In genomic region chr17:44781553-44782348, GRCh38 we compare ENCODE assay signal across 15 cellular contexts. TPM values are rescaled to one million over a fixed set of nuclear protein-coding genes. Genes with fewer than 3 reads are reported as not detected.
A peak's percentile ranks its signal among the peaks of the same experiment; 100 is the strongest.
DNase-seq lines count a peak whose midpoint lies in the region; ATAC-seq, FAIRE-seq and TF ChIP-seq lines count a peak whose summit lies in the region.
"Had no signal": no experiment of that assay in that cellular context is flagged by ENCODE, and none has a peak within 500 bp of the region (broad histone marks: within the 10 kb centered on the region; RNA-seq: fewer than 3 reads in every experiment).

No MANE protein-coding gene starts in this region.

- H3K4me1 ChIP-seq in HUES64 (ENCODE audit: insufficient read depth, low read length), result peaks cover 16% of the 10 kb centered on the region
- H3K4me1 ChIP-seq in HepG2 (ENCODE audit: insufficient read depth, low read length), result peaks cover 38% of the 10 kb centered on the region
- H3K4me1 ChIP-seq in gastrocnemius medialis, result peaks cover 3 to 5% of the 10 kb centered on the region in 2 donors
- H3K4me1 ChIP-seq in OCI-LY7 (ENCODE audit: insufficient read depth, low read length, poor library complexity, severe bottlenecking), result peaks cover 9% of the 10 kb centered on the region
- no peaks in the 10 kb centered on the region for H3K4me1 ChIP-seq in hepatocyte (ENCODE audit: insufficient read depth)

- in situ Hi-C loops in HepG2 (cut with HindIII; ENCODE audit: extremely low pct_ligation_motif_present, low pct_unique_long_range_greater_than_20kb) (loop anchor here (5.0 to 25.0 kb wide), 2 partner anchors 46 to 231 kb away; no protein-coding TSS in a partner anchor), gastrocnemius medialis (cut with MboI; ENCODE audit: low sequenced_read_pairs in 4 of 4) (loop anchor here in 1 of 4 donors (25.0 kb wide), 1 partner anchor 231 kb away; no protein-coding TSS in a partner anchor)

- intact Hi-C loops in HepG2 (cut with micrococcal nuclease; ENCODE audit: unreplicated experiment), result no loop called here
- intact Hi-C loops in gastrocnemius medialis (cut with DNase I; ENCODE audit: low total_unique reads), result no loop called here
- intact Hi-C loops in OCI-LY7 (cut with micrococcal nuclease; ENCODE audit: unreplicated experiment), result no loop called here

- H2AFZ ChIP-seq in HepG2 (ENCODE audit: low read length) (peak overlapping the region; percentile 52), OCI-LY7 (ENCODE audit: low read length) (no peak overlapping the region), hepatocyte (no peak overlapping the region)

- no peak for TF ChIP-seq RAD21 in HepG2 (CRISPR knock-in tag; IDR thresholded peaks at IDR 0.05)

- TF ChIP-seq CTCF in HepG2 (CRISPR knock-in tag; IDR thresholded peaks at IDR 0.05) (no peak), gastrocnemius medialis (IDR thresholded peaks at IDR 0.05 in 4 of 5, conservative IDR thresholded peaks at IDR 0.05 in 1 of 5) (no peak), OCI-LY7 (conservative IDR thresholded peaks at IDR 0.05; ENCODE audit: low read length) (no peak), hepatocyte (IDR thresholded peaks at IDR 0.05; ENCODE audit: poor library complexity) (no peak)

- peaks cover 0 to 28% of the 10 kb centered on the region in 2 donors for H3K27me3 Mint-ChIP-seq in effector memory CD8-positive, alpha-beta T cell
- H3K27me3 Mint-ChIP-seq: activated naive CD4-positive, alpha-beta T cell treated with anti-CD3 and anti-CD28 coated beads, Interleukin-2, amount 50 U/mL, for 24 hours had no signal

- H3K27ac ChIP-seq in HUES64 (ENCODE audit: low read depth, low read length) (peak overlapping the region; percentile 34), HepG2 (ENCODE audit: extremely low read length, insufficient read depth, low read length) (no peak overlapping the region), gastrocnemius medialis (peak overlapping the region; percentile 1 to 58 (median 18)), OCI-LY7 (ENCODE audit: low read depth, low read length, poor library complexity, severe bottlenecking) (no peak overlapping the region), hepatocyte (no peak overlapping the region)
- H3K27ac ChIP-seq: KMS-11, RWPE1 had no signal

- peak overlapping the region; percentile 48 for H3K9ac ChIP-seq in HUES64 (ENCODE audit: low read depth, low read length)
- H3K9ac ChIP-seq in HepG2 (ENCODE audit: insufficient read depth, low read depth, low read length), result no peak overlapping the region
- H3K9ac ChIP-seq: KMS-11 had no signal

- DNase-seq in HepG2 (ENCODE audit: low spot score) (no peak), gastrocnemius medialis (no peak), OCI-LY7 (ENCODE audit: low spot score) (no peak), kidney tubule cell (ENCODE audit: low spot score) (no peak), hepatocyte (ENCODE audit: low spot score) (no peak)
- no peak for DNase-seq in effector memory CD8-positive, alpha-beta T cell
- DNase-seq: activated CD8-positive, alpha-beta T cell treated with anti-CD3 and anti-CD28 coated beads, Interleukin-2, amount 10 ng/mL, durations not matched to agents 7 days and 5 days; NCI-H524; stimulated activated CD4-positive, alpha-beta T cell treated with anti-CD3 and anti-CD28 coated beads, Interleukin-15, amount 100 ng/mL, for 24 hours; T-helper 9 cell had no signal

- ATAC-seq in esophagus mucosa (peak; percentile 12), HepG2 (peak; percentile 51), gastrocnemius medialis (peak in 1 of 2 donors; percentile 18)
- ATAC-seq in effector memory CD8-positive, alpha-beta T cell (replicated peaks), result no peak
- ATAC-seq: activated CD8-positive, alpha-beta T cell treated with anti-CD3 and anti-CD28 coated beads, Interleukin-2, amount 10 ng/mL, durations not matched to agents 7 days and 5 days had no signal

- H3K9me2 ChIP-seq in OCI-LY7 (ENCODE audit: insufficient read depth, low read length) (no peaks in the 10 kb centered on the region), hepatocyte (replicated peaks; ENCODE audit: insufficient read depth) (no peaks in the 10 kb centered on the region)

- WGBS in HUES64, result 58% methylated on average over 18 of the region's 18 CpGs
- 17% methylated on average over 14 of the region's 18 CpGs for WGBS in HepG2 (ENCODE audit: low lambda C conversion rate)
- WGBS in hepatocyte (ENCODE audit: low lambda C conversion rate, missing lambda C conversion rate), result 69% methylated on average over 18 of the region's 18 CpGs

- POLR2A ChIA-PET in HepG2 (lab: Yijun Ruan, JAX) (no interaction called here), OCI-LY7 (lab: Charles Lee) (interaction anchor here (0.5 kb wide), 1 partner anchor 186 kb away, joined by 4 read pairs; the partner anchor contains the start of gene C1QL1)

- no peaks in the 10 kb centered on the region for H3K9me3 ChIP-seq in HUES64 (ENCODE audit: insufficient read depth, low read depth, low read length)
- H3K9me3 ChIP-seq in HepG2 (ENCODE audit: low read length), result no peaks in the 10 kb centered on the region
- H3K9me3 ChIP-seq in gastrocnemius medialis, result no peaks in the 10 kb centered on the region
- H3K9me3 ChIP-seq in OCI-LY7 (ENCODE audit: low read length), result no peaks in the 10 kb centered on the region
- no peaks in the 10 kb centered on the region for H3K9me3 ChIP-seq in hepatocyte (ENCODE audit: low read depth)

- TF ChIP-seq EP300 in HepG2 (IDR thresholded peaks at IDR 0.05; ENCODE audit: low read depth in 2 of 2, low read length in 2 of 2) (no peak), HepG2 (CRISPR knock-in tag; IDR thresholded peaks at IDR 0.05; ENCODE audit: borderline replicate concordance) (no peak)

- H3K27ac Mint-ChIP-seq in effector memory CD8-positive, alpha-beta T cell, result no peak overlapping the region
- H3K27ac Mint-ChIP-seq: activated CD8-positive, alpha-beta T cell treated with anti-CD3 and anti-CD28 coated beads, Interleukin-2, amount 10 ng/mL, durations not matched to agents 7 days and 5 days; activated naive CD4-positive, alpha-beta T cell treated with anti-CD3 and anti-CD28 coated beads, Interleukin-2, amount 50 U/mL, for 24 hours had no signal

- TF ChIP-seq POLR2A in HepG2 (IDR thresholded peaks at IDR 0.05; ENCODE audit: insufficient read depth in 1 of 2, low read depth in 2 of 2, low read length in 2 of 2) (no peak), gastrocnemius medialis (IDR thresholded peaks at IDR 0.05) (no peak)

- BruUV-seq in HepG2 (replicated peaks; lab: Mats Ljungman, UMichigan) (no TSS peak), OCI-LY7 (replicated peaks; lab: Mats Ljungman, UMichigan) (no TSS peak)

- H3K4me2 ChIP-seq in HepG2 (ENCODE audit: low read depth, low read length), result peak overlapping the region; percentile 73
- H3K4me2 ChIP-seq in OCI-LY7 (ENCODE audit: low read length), result no peak overlapping the region
- no peak overlapping the region for H3K4me2 ChIP-seq in hepatocyte
- H3K4me2 ChIP-seq: KMS-11 had no signal

- CTCF ChIA-PET in HepG2 (lab: Yijun Ruan, JAX; ENCODE audit: low intra/inter-chr PET ratio, low total read pairs), result interaction anchor here (1.7 kb wide), 1 partner anchor 83 kb away, joined by 6 read pairs; no protein-coding TSS in a partner anchor
- CTCF ChIA-PET in OCI-LY7 (lab: Charles Lee; ENCODE audit: unreplicated experiment), result interaction anchor here (0.6 kb wide), 1 partner anchor 48 kb away, joined by 3 read pairs; the partner anchor contains the start of gene GJC1

- H3K4me3 ChIP-seq in HUES64 (ENCODE audit: low read length), result no peak overlapping the region
- peak overlapping the region; percentile 24 to 51 (median 41) for H3K4me3 ChIP-seq in HepG2 (replicated peaks in 1 of 3; ENCODE audit: insufficient read depth in 1 of 3, low read depth in 2 of 3, low read length in 3 of 3)
- H3K4me3 ChIP-seq in gastrocnemius medialis, result no peak overlapping the region
- H3K4me3 ChIP-seq in OCI-LY7 (ENCODE audit: low read depth, low read length, poor library complexity, severe bottlenecking), result no peak overlapping the region
- no peak overlapping the region for H3K4me3 ChIP-seq in hepatocyte

- H3K27me3 ChIP-seq in HUES64 (ENCODE audit: insufficient read depth, low read length) (peaks cover 10% of the 10 kb centered on the region), HepG2 (ENCODE audit: control insufficient read depth in 1 of 2, insufficient read depth in 2 of 2, low read length in 2 of 2) (peaks cover 7 to 55% of the 10 kb centered on the region in 2 experiments; a peak in 4 of 5 replicates), gastrocnemius medialis (no peaks in the 10 kb centered on the region), hepatocyte (no peaks in the 10 kb centered on the region)

- no peak overlapping the region for H3K4me3 Mint-ChIP-seq in effector memory CD8-positive, alpha-beta T cell
- H3K4me3 Mint-ChIP-seq: activated CD8-positive, alpha-beta T cell treated with anti-CD3 and anti-CD28 coated beads, Interleukin-2, amount 10 ng/mL, durations not matched to agents 7 days and 5 days; activated naive CD4-positive, alpha-beta T cell treated with anti-CD3 and anti-CD28 coated beads, Interleukin-2, amount 50 U/mL, for 24 hours had no signal

- H4K20me1 ChIP-seq in HepG2 (ENCODE audit: insufficient read depth, low read length) (no peaks in the 10 kb centered on the region), OCI-LY7 (ENCODE audit: insufficient read depth, low read length) (no peaks in the 10 kb centered on the region), hepatocyte (ENCODE audit: insufficient read depth, poor library complexity, severe bottlenecking) (no peaks in the 10 kb centered on the region)

- no peaks in the 10 kb centered on the region for H3K9me3 Mint-ChIP-seq in effector memory CD8-positive, alpha-beta T cell
- H3K9me3 Mint-ChIP-seq: activated naive CD4-positive, alpha-beta T cell treated with anti-CD3 and anti-CD28 coated beads, Interleukin-2, amount 50 U/mL, for 24 hours had no signal

- no peak for FAIRE-seq in HepG2 (lab: Jason Lieb, UNC)

- H3K36me3 ChIP-seq in HUES64 (ENCODE audit: insufficient read depth, low read length) (no peaks in the 10 kb centered on the region), HepG2 (replicated peaks in 1 of 2; ENCODE audit: control insufficient read depth in 1 of 2, insufficient read depth in 2 of 2, low read length in 2 of 2) (no peaks in the 10 kb centered on the region), gastrocnemius medialis (no peaks in the 10 kb centered on the region), OCI-LY7 (ENCODE audit: insufficient read depth, low read length) (no peaks in the 10 kb centered on the region), hepatocyte (replicated peaks; ENCODE audit: insufficient read depth, low read depth) (no peaks in the 10 kb centered on the region)

- peaks cover 5 to 7% of the 10 kb centered on the region in 2 donors for H3K4me1 Mint-ChIP-seq in effector memory CD8-positive, alpha-beta T cell (ENCODE audit: low read depth in 2 of 2)
- H3K4me1 Mint-ChIP-seq: activated naive CD4-positive, alpha-beta T cell treated with anti-CD3 and anti-CD28 coated beads, Interleukin-2, amount 50 U/mL, for 24 hours had no signal

- no peaks in the 10 kb centered on the region for H3K36me3 Mint-ChIP-seq in effector memory CD8-positive, alpha-beta T cell (ENCODE audit: insufficient read depth)
- H3K36me3 Mint-ChIP-seq: activated naive CD4-positive, alpha-beta T cell treated with anti-CD3 and anti-CD28 coated beads, Interleukin-2, amount 50 U/mL, for 24 hours had no signal

- H3K79me2 ChIP-seq in HepG2 (ENCODE audit: insufficient read depth, low read length) (no peaks in the 10 kb centered on the region), OCI-LY7 (ENCODE audit: insufficient read depth, low read depth, low read length) (no peaks in the 10 kb centered on the region), hepatocyte (no peaks in the 10 kb centered on the region)

RNA-seq across cellular contexts. Expression of gene ADAM11, which starts 23.0 kb away (rescaled TPM):
- polyA plus RNA-seq in HUES64 (2013, experiment 1 of 2), result 2.1 TPM
- 1.8 TPM for polyA plus RNA-seq in HUES64 (2013, experiment 2 of 2)
- total RNA-seq in esophagus mucosa, result 0.96 TPM
- total RNA-seq in HepG2 (2016; rRNA removed; fragmentation: Illumina TruSeq; extraction: Trizol), result 0.44 and 0.91 TPM in 2 replicates
- total RNA-seq in HepG2 (2016; cell fraction: cytosol; rRNA removed; fragmentation: Illumina TruSeq; extraction: Trizol; ENCODE audit: low read depth), result 0.18 and 0.40 TPM in 2 replicates
- 0.40 and 0.76 TPM in 2 replicates for total RNA-seq in HepG2 (2016; cell fraction: insoluble cytoplasmic fraction; rRNA removed; fragmentation: Illumina TruSeq; extraction: Trizol)
- total RNA-seq in HepG2 (2016; cell fraction: membrane; rRNA removed; fragmentation: Illumina TruSeq; extraction: Trizol), result 0.59 TPM in 2 replicates
- 1.4 and 1.8 TPM in 2 replicates for total RNA-seq in HepG2 (2016; cell fraction: nucleus; rRNA removed; fragmentation: Illumina TruSeq; extraction: Trizol)
- 0.33 and 0.38 TPM in 2 replicates for polyA plus RNA-seq in HepG2 (2011; rRNA removed)
- polyA plus RNA-seq in HepG2 (2011; cell fraction: cytosol; rRNA removed), result 0.09 and 0.34 TPM in 2 replicates
- 2.0 and 2.2 TPM in 2 replicates for polyA plus RNA-seq in HepG2 (2011; cell fraction: nucleus; rRNA removed)
- 0.19 and 0.40 TPM in 2 replicates for polyA plus RNA-seq in HepG2 (2012)
- polyA plus RNA-seq in HepG2 (2016; cell fraction: cytosol; fragmentation: Illumina TruSeq; extraction: Trizol; ENCODE audit: low read depth), result 0.17 and 0.23 TPM in 2 replicates
- polyA plus RNA-seq in HepG2 (2016; cell fraction: insoluble cytoplasmic fraction; fragmentation: Illumina TruSeq; extraction: Trizol; ENCODE audit: low read depth), result 0.50 and 0.58 TPM in 2 replicates
- polyA plus RNA-seq in HepG2 (2016; cell fraction: membrane; fragmentation: Illumina TruSeq; extraction: Trizol; ENCODE audit: low read depth), result 0.31 and 0.34 TPM in 2 replicates
- 2.2 and 3.0 TPM in 2 replicates for polyA plus RNA-seq in HepG2 (2016; cell fraction: nucleus; fragmentation: Illumina TruSeq; extraction: Trizol; ENCODE audit: insufficient read depth, low read depth)
- 2.1 and 2.5 TPM in 2 replicates for polyA minus RNA-seq in HepG2 (2011; rRNA and poly(A)+ RNA removed; ENCODE audit: low replicate concordance)
- 0.18 and 0.69 TPM in 2 replicates for polyA minus RNA-seq in HepG2 (2011; cell fraction: cytosol; rRNA and poly(A)+ RNA removed)
- polyA minus RNA-seq in HepG2 (2011; cell fraction: nucleus; rRNA and poly(A)+ RNA removed), result 0.87 and 0.90 TPM in 2 replicates
- total RNA-seq in gastrocnemius medialis, result under 1 TPM in 2 of 4 donors, not detected in 2; 0.04 to 0.36 TPM
- 2.1 and 3.3 TPM in 2 replicates for total RNA-seq in OCI-LY7 (2014; rRNA removed; shearing (Covaris generic))
- total RNA-seq in OCI-LY7 (2022), result 1.1 and 1.4 TPM in 2 replicates
- 0.28 and 0.90 TPM in 2 replicates for total RNA-seq in hepatocyte
- polyA plus RNA-seq in hepatocyte, result 0.50 and 1.4 TPM in 2 replicates

RNA-seq across cellular contexts. Expression of gene GJC1, which starts 48.3 kb away (rescaled TPM):
- 59.1 TPM for polyA plus RNA-seq in HUES64 (2013, experiment 1 of 2)
- polyA plus RNA-seq in HUES64 (2013, experiment 2 of 2), result 60.9 TPM
- total RNA-seq in esophagus mucosa, result 1.4 TPM
- total RNA-seq in HepG2 (2016; rRNA removed; fragmentation: Illumina TruSeq; extraction: Trizol), result 1.7 and 2.0 TPM in 2 replicates
- 0.35 and 0.40 TPM in 2 replicates for total RNA-seq in HepG2 (2016; cell fraction: cytosol; rRNA removed; fragmentation: Illumina TruSeq; extraction: Trizol; ENCODE audit: low read depth)
- 1.9 and 2.5 TPM in 2 replicates for total RNA-seq in HepG2 (2016; cell fraction: insoluble cytoplasmic fraction; rRNA removed; fragmentation: Illumina TruSeq; extraction: Trizol)
- 0.83 and 1.2 TPM in 2 replicates for total RNA-seq in HepG2 (2016; cell fraction: membrane; rRNA removed; fragmentation: Illumina TruSeq; extraction: Trizol)
- 1.6 and 2.1 TPM in 2 replicates for total RNA-seq in HepG2 (2016; cell fraction: nucleus; rRNA removed; fragmentation: Illumina TruSeq; extraction: Trizol)
- 1.2 and 1.7 TPM in 2 replicates for polyA plus RNA-seq in HepG2 (2011; rRNA removed)
- 1.0 and 1.6 TPM in 2 replicates for polyA plus RNA-seq in HepG2 (2011; cell fraction: cytosol; rRNA removed)
- 0.81 and 1.1 TPM in 2 replicates for polyA plus RNA-seq in HepG2 (2011; cell fraction: nucleus; rRNA removed)
- polyA plus RNA-seq in HepG2 (2012), result 2.4 and 2.6 TPM in 2 replicates
- 0.18 and 0.34 TPM in 2 replicates for polyA plus RNA-seq in HepG2 (2016; cell fraction: cytosol; fragmentation: Illumina TruSeq; extraction: Trizol; ENCODE audit: low read depth)
- polyA plus RNA-seq in HepG2 (2016; cell fraction: insoluble cytoplasmic fraction; fragmentation: Illumina TruSeq; extraction: Trizol; ENCODE audit: low read depth), result 1.9 and 2.0 TPM in 2 replicates
- 0.55 TPM in 2 replicates for polyA plus RNA-seq in HepG2 (2016; cell fraction: membrane; fragmentation: Illumina TruSeq; extraction: Trizol; ENCODE audit: low read depth)
- 2.2 and 3.5 TPM in 2 replicates for polyA plus RNA-seq in HepG2 (2016; cell fraction: nucleus; fragmentation: Illumina TruSeq; extraction: Trizol; ENCODE audit: insufficient read depth, low read depth)
- 2.4 and 13.8 TPM in 2 replicates for polyA minus RNA-seq in HepG2 (2011; rRNA and poly(A)+ RNA removed; ENCODE audit: low replicate concordance)
- polyA minus RNA-seq in HepG2 (2011; cell fraction: cytosol; rRNA and poly(A)+ RNA removed), result 1.7 and 2.3 TPM in 2 replicates
- polyA minus RNA-seq in HepG2 (2011; cell fraction: nucleus; rRNA and poly(A)+ RNA removed), result 1.1 and 1.3 TPM in 2 replicates
- 1 to 10 TPM; 2.1 to 9.2 (median 4.6) TPM for total RNA-seq in gastrocnemius medialis
- 14.2 and 21.1 TPM in 2 replicates for total RNA-seq in OCI-LY7 (2014; rRNA removed; shearing (Covaris generic))
- total RNA-seq in OCI-LY7 (2022), result 19.5 and 20.6 TPM in 2 replicates
- 9.2 and 11.4 TPM in 2 replicates for total RNA-seq in hepatocyte
- polyA plus RNA-seq in hepatocyte, result 6.3 and 7.5 TPM in 2 replicates

Comparison
In these comparisons a context has a peak if more than half of its experiments do, and no peak if none do; other contexts are left out.
1. H3K27ac ChIP-seq: peak in HUES64 (single experiment) and gastrocnemius medialis (4 of 4); none in HepG2 (single experiment), OCI-LY7 (single experiment) and hepatocyte (single experiment).
2. H3K4me3 ChIP-seq: peak in HepG2 (3 of 3); none in HUES64 (single experiment), gastrocnemius medialis (0 of 4), OCI-LY7 (single experiment) and hepatocyte (single experiment).